Comparison of ENCODE assay signal across 23 cellular contexts in the genomic region with DNA sequence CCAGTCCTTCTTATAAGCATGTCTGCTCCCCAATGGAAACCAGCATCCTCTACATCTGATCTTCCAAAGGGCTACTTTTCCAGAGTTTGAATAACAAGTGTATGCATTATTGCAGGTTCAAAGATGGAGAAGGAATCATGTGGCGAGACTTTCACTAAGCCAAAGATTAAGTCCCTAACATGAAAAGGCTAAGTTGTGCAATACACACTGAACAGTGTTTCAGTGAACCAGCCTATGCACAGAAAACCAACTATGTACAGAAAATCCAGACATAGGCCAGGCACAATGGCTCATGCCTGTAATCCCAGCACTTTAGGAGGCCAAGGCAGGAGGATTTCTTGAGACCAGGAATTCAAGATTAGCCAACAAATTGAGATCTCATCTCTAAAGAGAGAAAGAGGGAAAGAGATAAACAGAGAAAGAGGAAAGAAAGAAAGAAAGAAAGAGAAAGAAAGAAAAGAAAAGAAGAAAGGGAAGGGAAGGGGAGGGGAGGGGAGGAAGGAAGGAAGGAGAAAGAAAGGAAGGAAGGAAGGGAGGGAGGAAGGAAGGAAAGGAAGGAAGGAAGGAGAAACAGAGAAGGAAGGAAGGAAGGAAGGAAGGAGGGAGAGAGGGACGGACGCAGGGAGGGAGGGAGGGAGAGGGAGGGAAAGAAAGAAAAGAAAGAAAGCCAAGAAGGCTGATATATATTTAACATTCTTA.
"Had no signal": no experiment of that assay in that cellular context is flagged by ENCODE, and none has a peak within 500 bp of the region (broad histone marks: within the 10 kb centered on the region; RNA-seq: fewer than 3 reads in every experiment).

No MANE protein-coding gene starts in this region.

- H3K4me3 ChIP-seq: MG63, SJSA1, SK-N-MC had no signal

- H3K27ac ChIP-seq: SJSA1, SK-N-MC had no signal

- H3K9me3 ChIP-seq: SJSA1 had no signal

- H3K27me3 ChIP-seq: MG63, SJSA1 had no signal

- H3K36me3 ChIP-seq: MG63, SJSA1 had no signal

- DNase-seq: Karpas-422, KG1, MG63, NCI-H1092, NCI-H1105 treated with DMSO at 0.1 percent for 48 hours, NCI-H1417 treated with DMSO at 0.1 percent for 48 hours, NCI-H146, NCI-H1694 treated with DMSO at 0.1 percent for 48 hours, NCI-H1930, NCI-H2081, NCI-H2107, NCI-H2171, NCI-H226, NCI-H446, NCI-H510A, NCI-H524 treated with DMSO at 0.1 percent for 48 hours, NCI-H69, NCI-H774, Right ventricle myocardium superior, RPMI8226, SIG-M5 had no signal
